In the genomic region with DNA sequence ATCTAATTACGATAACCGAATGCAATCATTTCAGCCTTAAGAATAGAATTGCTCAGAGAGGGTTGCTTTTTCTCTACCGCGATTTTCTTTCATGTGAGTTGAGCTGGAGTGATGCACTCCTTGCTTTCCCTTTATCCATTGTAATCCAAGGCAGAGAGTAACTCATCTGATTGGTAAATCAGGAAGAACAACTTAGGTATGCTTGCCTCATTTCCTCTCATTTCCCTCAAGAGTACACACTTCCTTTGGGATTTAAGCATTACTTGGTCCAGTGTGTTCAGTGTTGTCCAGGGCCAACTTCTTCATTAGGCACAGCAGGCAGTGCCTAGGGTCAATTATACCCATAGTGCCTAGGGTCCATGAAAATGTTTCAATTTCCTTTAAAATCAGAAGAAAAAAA, we compare ENCODE assay signal across 26 cellular contexts. TPM values are rescaled to one million over a fixed set of nuclear protein-coding genes. Genes with fewer than 3 reads are reported as not detected.
DNase-seq lines count a peak whose midpoint lies in the region; FAIRE-seq and TF ChIP-seq lines count a peak whose summit lies in the region.
"Had no signal": no experiment of that assay in that cellular context is flagged by ENCODE, and none has a peak within 500 bp of the region (broad histone marks: within the 10 kb centered on the region; RNA-seq: fewer than 3 reads in every experiment).

No MANE protein-coding gene starts in this region.

- in situ Hi-C loops in mammary epithelial cell (cut with MboI; ENCODE audit: low sequenced_read_pairs in 2 of 2), result no loop called here

- CTCF ChIA-PET in mammary epithelial cell (lab: Charles Lee; ENCODE audit: low non-redundant PET) (no interaction called here), H1 (lab: Charles Lee; ENCODE audit: partially characterized antibody) (no interaction called here)

- H4K91ac ChIP-seq in H1 (replicated peaks; ENCODE audit: insufficient read length, low read length), result no peak overlapping the region

- no peaks in the 10 kb centered on the region for H3K79me2 ChIP-seq in mammary epithelial cell (ENCODE audit: insufficient read depth, low read length)
- no peaks in the 10 kb centered on the region for H3K79me2 ChIP-seq in H1 (ENCODE audit: control insufficient read depth in 1 of 2, insufficient read depth in 2 of 2, low read length in 2 of 2)

- no peak for TF ChIP-seq POLR2A in breast epithelium (IDR thresholded peaks at IDR 0.05)
- TF ChIP-seq POLR2A in H1 (IDR thresholded peaks at IDR 0.05; ENCODE audit: control extremely low read depth in 1 of 2, low read depth in 2 of 2, low read length in 2 of 2), result no peak

- no peak overlapping the region for H3K4ac ChIP-seq in H1 (replicated peaks; ENCODE audit: insufficient read length, low read depth, low read length)

- no peak for TF ChIP-seq RAD21 in H1 (IDR thresholded peaks at IDR 0.05 in 1 of 2, conservative IDR thresholded peaks at IDR 0.05 in 1 of 2; ENCODE audit: low read depth in 2 of 2, low read length in 2 of 2)

- WGBS in mammary epithelial cell (ENCODE audit: low coverage, missing lambda C conversion rate), result 100% methylated on average over 4 of the region's 4 CpGs
- 87% methylated on average over 4 of the region's 4 CpGs; no CpG with 5 or more reads in 1 of the 2 experiments for WGBS in H1 (ENCODE audit: extremely low coverage in 1 of 2, insufficient coverage in 1 of 2, insufficient read length in 1 of 2, insufficient replicate concordance in 2 of 2, low coverage in 1 of 2, low lambda C conversion rate in 2 of 2, missing lambda C conversion rate in 1 of 2), 2 experiments

- H4K20me1 ChIP-seq in mammary epithelial cell (ENCODE audit: insufficient read depth, low read length) (no peaks in the 10 kb centered on the region), H1 (replicated peaks in 1 of 2; ENCODE audit: control insufficient read depth in 1 of 2, insufficient read depth in 2 of 2, low read length in 2 of 2) (no peaks in the 10 kb centered on the region)
- H4K20me1 ChIP-seq: BLaER1 had no signal

- FAIRE-seq in H1 (lab: Jason Lieb, UNC), result no peak
- FAIRE-seq: GM12891 had no signal

- H3K36me3 ChIP-seq in mammary epithelial cell (ENCODE audit: insufficient read depth, low read length) (no peaks in the 10 kb centered on the region), breast epithelium (no peaks in the 10 kb centered on the region), H1 (ENCODE audit: control insufficient read depth in 2 of 4, insufficient read depth in 4 of 4, low read length in 3 of 4) (no peaks in the 10 kb centered on the region)
- H3K36me3 ChIP-seq: BLaER1, MG63, SJSA1 had no signal

- H2BK15ac ChIP-seq in H1 (ENCODE audit: low read length), result no peak overlapping the region

- H3K14ac ChIP-seq in H1 (ENCODE audit: insufficient read length), result no peak overlapping the region

- no peak overlapping the region for H3K18ac ChIP-seq in H1 (ENCODE audit: extremely low read depth, low read length)

- DNase-seq in mammary epithelial cell, result no peak
- no peak for DNase-seq in breast epithelium (ENCODE audit: low spot score in 2 of 2)
- DNase-seq in H1 (ENCODE audit: low read depth in 1 of 2, low spot score in 2 of 2), result no peak
- DNase-seq in fibroblast of mammary gland (ENCODE audit: low read depth), result peak; percentile 32
- no peak for DNase-seq in DMS114 treated with DMSO at 0.1 percent for 48 hours (lab: John Stamatoyannopoulos, UW; ENCODE audit: unreplicated experiment)
- DNase-seq in caudate nucleus (lab: John Stamatoyannopoulos, UW), result no peak
- no peak for DNase-seq in NCI-H2171 treated with DMSO at 0.1 percent for 48 hours (lab: John Stamatoyannopoulos, UW)
- DNase-seq in RKO (ENCODE audit: low spot score), result no peak
- DNase-seq: CD4-positive, alpha-beta memory T cell; COR-L47; GF-D8; H9; KG1; MG63; NCI-H2029; NCI-H446 treated with DMSO at 0.1 percent for 48 hours; NCI-H526; NCI-H82; NK-92 treated with Interleukin-12 subunit alpha and Interleukin-12 subunit beta, amount 100 ng/mL, for 24 hours; PC-9; Right ventricle myocardium superior; RPMI8226 had no signal

- peak overlapping the region; percentile 22 for H2AFZ ChIP-seq in mammary epithelial cell (ENCODE audit: low read depth, low read length)
- H2AFZ ChIP-seq in H1 (ENCODE audit: low read length), result peak overlapping the region; percentile 57; the same call in 1 of the 2 replicates
- H2AFZ ChIP-seq: PC-9 had no signal

- H3K4me3 ChIP-seq in mammary epithelial cell (replicated peaks in 1 of 3; ENCODE audit: insufficient read depth in 1 of 3, low read depth in 2 of 3, low read length in 3 of 3) (no peak overlapping the region), breast epithelium (no peak overlapping the region), H1 (ENCODE audit: extremely low read depth in 1 of 4, insufficient read depth in 2 of 4, low read depth in 3 of 4, low read length in 4 of 4) (no peak overlapping the region), fibroblast of mammary gland (ENCODE audit: control insufficient read depth, low read depth, low read length) (no peak overlapping the region)
- H3K4me3 ChIP-seq: BLaER1, MG63, PC-9, SJSA1 had no signal

- H3K9me3 ChIP-seq in mammary epithelial cell (replicated peaks; ENCODE audit: insufficient read depth, low read length) (no peaks in the 10 kb centered on the region), breast epithelium (no peaks in the 10 kb centered on the region), H1 (ENCODE audit: insufficient read depth in 2 of 2, low read depth in 1 of 2, low read length in 1 of 2) (no peaks in the 10 kb centered on the region)
- H3K9me3 ChIP-seq: BLaER1, MG63, SJSA1 had no signal

- no peak overlapping the region for H3K4me2 ChIP-seq in mammary epithelial cell (ENCODE audit: insufficient read depth, low read depth, low read length)
- H3K4me2 ChIP-seq in H1 (ENCODE audit: insufficient read depth in 1 of 2, low read depth in 2 of 2, low read length in 2 of 2), result no peak overlapping the region
- H3K4me2 ChIP-seq: BLaER1, PC-9 had no signal

- H3K56ac ChIP-seq in H1 (replicated peaks; ENCODE audit: insufficient read length, low read depth, low read length), result no peak overlapping the region

- dilution Hi-C loops in mammary epithelial cell (cut with HindIII; ENCODE audit: low sequenced_read_pairs), result no loop called here

- H3K27me3 ChIP-seq in mammary epithelial cell (ENCODE audit: insufficient read depth, low read length) (no peaks in the 10 kb centered on the region), breast epithelium (no peaks in the 10 kb centered on the region), H1 (replicated peaks in 1 of 4; ENCODE audit: control insufficient read depth in 3 of 4, extremely low read depth in 1 of 4, insufficient read depth in 3 of 4, low read length in 3 of 4) (no peaks in the 10 kb centered on the region)
- H3K27me3 ChIP-seq: BLaER1, MG63, SJSA1 had no signal

- H2AK5ac ChIP-seq in H1 (ENCODE audit: low read depth, low read length), result no peak overlapping the region

- POLR2A ChIA-PET in H1 (lab: Charles Lee; ENCODE audit: partially characterized antibody), result interaction anchor here (5.2 kb wide), 1 partner anchor 15 kb away, joined by 29 read pairs; a partner anchor contains a TSS

- H3K27ac ChIP-seq in mammary epithelial cell (ENCODE audit: insufficient read depth, low read depth, low read length), result no peak overlapping the region
- H3K27ac ChIP-seq in breast epithelium, result no peak overlapping the region
- no peak overlapping the region for H3K27ac ChIP-seq in H1 (ENCODE audit: low read depth, low read length)
- H3K27ac ChIP-seq in caudate nucleus (ENCODE audit: low read depth, low read length), result no peak overlapping the region
- H3K27ac ChIP-seq: 22Rv1, BLaER1, PC-9, SJSA1 had no signal

- no peak overlapping the region for H2BK5ac ChIP-seq in H1 (ENCODE audit: low read depth, low read length)

- H3K9ac ChIP-seq in mammary epithelial cell (ENCODE audit: insufficient read depth, low read length) (no peak overlapping the region), H1 (replicated peaks in 1 of 4; ENCODE audit: extremely low read depth in 1 of 4, low read depth in 3 of 4, low read length in 3 of 4) (no peak overlapping the region)
- H3K9ac ChIP-seq: BLaER1 had no signal

- TF ChIP-seq EP300 in H1 (IDR thresholded peaks at IDR 0.05; ENCODE audit: borderline replicate concordance in 1 of 2, low read depth in 2 of 2, low read length in 2 of 2), result no peak

- no peak overlapping the region for H2BK20ac ChIP-seq in H1 (ENCODE audit: low read length)

- H2BK120ac ChIP-seq in H1 (replicated peaks; ENCODE audit: low read depth, low read length), result no peak overlapping the region

- intact Hi-C loops in mammary epithelial cell (cut with micrococcal nuclease), result no loop called here
- intact Hi-C loops in breast epithelium (cut with DNase I; ENCODE audit: low total_unique reads), result loop anchor here (5.0 kb wide), 1 partner anchor 39 kb away; no protein-coding TSS in a partner anchor

- H4K5ac ChIP-seq in H1 (ENCODE audit: insufficient read length, low read depth, low read length), result no peak overlapping the region

- TF ChIP-seq CTCF in mammary epithelial cell (conservative IDR thresholded peaks at IDR 0.05 in 1 of 2, IDR thresholded peaks at IDR 0.05 in 1 of 2; ENCODE audit: extremely low read depth in 1 of 2, insufficient read depth in 1 of 2, low read depth in 1 of 2, low read length in 2 of 2) (no peak), breast epithelium (IDR thresholded peaks at IDR 0.05) (no peak), H1 (IDR thresholded peaks at IDR 0.05; ENCODE audit: control extremely low read depth in 1 of 3, insufficient read depth in 1 of 3, low read depth in 1 of 3, low read length in 3 of 3) (no peak), fibroblast of mammary gland (conservative IDR thresholded peaks at IDR 0.05; ENCODE audit: control insufficient read depth, insufficient read depth, low read depth, low read length) (no peak)

- no peak overlapping the region for H2BK12ac ChIP-seq in H1 (ENCODE audit: low read depth, low read length)

- H3K4me1 ChIP-seq in mammary epithelial cell (ENCODE audit: insufficient read depth, low read length) (peaks cover 6% of the 10 kb centered on the region), breast epithelium (no peaks in the 10 kb centered on the region), H1 (replicated peaks in 1 of 4; ENCODE audit: control insufficient read depth in 3 of 4, insufficient read depth in 4 of 4, low read length in 3 of 4) (no peaks in the 10 kb centered on the region)
- H3K4me1 ChIP-seq: BLaER1, SJSA1 had no signal

- no peaks in the 10 kb centered on the region for H3K79me1 ChIP-seq in H1 (ENCODE audit: low read depth, low read length)

- H3K23ac ChIP-seq in H1 (ENCODE audit: insufficient read length), result no peak overlapping the region

- no TSS peak for BruUV-seq in mammary epithelial cell (replicated peaks; lab: Mats Ljungman, UMichigan)

- no peaks in the 10 kb centered on the region for H3K23me2 ChIP-seq in H1 (ENCODE audit: low read depth, low read length)

- H4K8ac ChIP-seq in H1 (ENCODE audit: extremely low read depth, insufficient read depth, low read length), result no peak overlapping the region

RNA-seq across cellular contexts. Expression of a gene that starts 15.7 kb away (rescaled TPM):
- total RNA-seq in mammary epithelial cell, result 1 to 10 TPM; 5.7 to 5.8 TPM
- polyA plus RNA-seq in mammary epithelial cell, result 1.4 TPM
- polyA minus RNA-seq in mammary epithelial cell, result 4.5 TPM
- 10 to 100 TPM in 2 of 3 donors, 1 to 10 TPM in 1; 7.2 to 26.8 (median 12.1) TPM for total RNA-seq in breast epithelium
- total RNA-seq in H1 (2021; fragmentation: NEBNext Ultra II Directional; extraction: Animal tissue kit (Norgen Biotek cat#: 25700)), result 43.1 and 44.7 TPM in 2 replicates
- polyA plus RNA-seq in H1 (2011; rRNA removed), result 3.3 and 4.4 TPM in 2 replicates
- polyA plus RNA-seq in H1 (2011; cell fraction: cytosol; rRNA removed), result 6.8 TPM
- 6.3 TPM for polyA plus RNA-seq in H1 (2011; cell fraction: nucleus; rRNA removed)
- polyA plus RNA-seq in H1 (2012, experiment 1 of 2), result 5.5 to 13.8 TPM (median 8.4 TPM) in 4 replicates
- 0.75 TPM for polyA plus RNA-seq in H1 (2012, experiment 2 of 2)
- polyA plus RNA-seq in H1 (2013, experiment 1 of 2), result 20.8 TPM
- 18.9 TPM for polyA plus RNA-seq in H1 (2013, experiment 2 of 2)
- 25.9 and 38.4 TPM in 2 replicates for polyA minus RNA-seq in H1 (2011; rRNA and poly(A)+ RNA removed)
- 19.3 TPM for polyA minus RNA-seq in H1 (2011; cell fraction: cytosol; rRNA and poly(A)+ RNA removed)
- 64.5 TPM for polyA minus RNA-seq in H1 (2011; cell fraction: nucleus; rRNA and poly(A)+ RNA removed)
